ENCODE assay signal across 27 cellular contexts in the genomic region with DNA sequence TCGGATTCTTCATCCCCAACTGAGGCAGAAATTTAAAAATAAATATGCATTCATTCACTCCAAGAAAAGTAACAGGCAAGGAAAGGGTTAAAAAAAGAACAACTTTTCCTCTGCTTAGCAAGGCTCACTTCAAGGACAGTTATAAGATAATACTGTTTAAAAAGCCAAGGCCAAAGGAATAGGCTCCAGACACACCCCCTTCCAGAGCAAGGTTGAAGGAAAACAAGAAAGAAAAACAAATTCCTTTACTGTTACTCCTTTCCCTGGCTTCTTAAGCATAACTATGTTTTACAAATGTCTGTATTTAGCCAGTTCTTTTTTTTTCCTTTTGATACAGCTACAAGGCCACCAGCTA. TPM values are rescaled to one million over a fixed set of nuclear protein-coding genes. Genes with fewer than 3 reads are reported as not detected.
DNase-seq lines count a peak whose midpoint lies in the region; ATAC-seq, FAIRE-seq and TF ChIP-seq lines count a peak whose summit lies in the region.
"Had no signal": no experiment of that assay in that cellular context is flagged by ENCODE, and none has a peak within 500 bp of the region (broad histone marks: within the 10 kb centered on the region; RNA-seq: fewer than 3 reads in every experiment).

No MANE protein-coding gene starts in this region.

- H3K27me3 ChIP-seq in HepG2 (ENCODE audit: control insufficient read depth in 1 of 2, insufficient read depth in 2 of 2, low read length in 2 of 2) (peaks cover 0 to 32% of the 10 kb centered on the region in 2 experiments; a peak in 3 of 5 replicates), right lobe of liver (no peaks in the 10 kb centered on the region)

- no peaks in the 10 kb centered on the region for H4K20me1 ChIP-seq in HepG2 (ENCODE audit: insufficient read depth, low read length)

- TF ChIP-seq CTCF in HepG2 (CRISPR knock-in tag; IDR thresholded peaks at IDR 0.05) = no peak
- no peak for TF ChIP-seq CTCF in right lobe of liver (IDR thresholded peaks at IDR 0.05)
- no peak for TF ChIP-seq CTCF in fibroblast of villous mesenchyme (IDR thresholded peaks at IDR 0.05; ENCODE audit: insufficient read depth, low read depth, low read length)
- no peak for TF ChIP-seq CTCF in nephron (IDR thresholded peaks at IDR 0.05; ENCODE audit: unreplicated experiment in 3 of 3)

- H3K27me3 Mint-ChIP-seq in nephron (ENCODE audit: low read depth) = no peaks in the 10 kb centered on the region

- intact Hi-C loops in HepG2 (cut with micrococcal nuclease; ENCODE audit: unreplicated experiment) = no loop called here
- intact Hi-C loops in right lobe of liver (cut with DNase I) = no loop called here

- H3K9me3 ChIP-seq in HepG2 (ENCODE audit: low read length) (no peaks in the 10 kb centered on the region), right lobe of liver (no peaks in the 10 kb centered on the region)

- TF ChIP-seq POLR2A in HepG2 (IDR thresholded peaks at IDR 0.05; ENCODE audit: insufficient read depth in 1 of 2, low read depth in 2 of 2, low read length in 2 of 2) (no peak), right lobe of liver (IDR thresholded peaks at IDR 0.05) (no peak)

- H3K9ac ChIP-seq in HepG2 (ENCODE audit: insufficient read depth, low read depth, low read length) = no peak overlapping the region

- no peak for FAIRE-seq in HepG2 (lab: Jason Lieb, UNC)
- FAIRE-seq: GM12892 had no signal

- no peak overlapping the region for H3K27ac ChIP-seq in HepG2 (ENCODE audit: extremely low read length, insufficient read depth, low read length)
- no peak overlapping the region for H3K27ac ChIP-seq in right lobe of liver
- H3K27ac ChIP-seq: 22Rv1 had no signal

- H3K36me3 ChIP-seq in HepG2 (replicated peaks in 1 of 2; ENCODE audit: control insufficient read depth in 1 of 2, insufficient read depth in 2 of 2, low read length in 2 of 2) = no peaks in the 10 kb centered on the region
- no peaks in the 10 kb centered on the region for H3K36me3 ChIP-seq in right lobe of liver

- H2AFZ ChIP-seq in HepG2 (ENCODE audit: low read length) = no peak overlapping the region
- H2AFZ ChIP-seq: GM23338 had no signal

- no peak for TF ChIP-seq EP300 in HepG2 (IDR thresholded peaks at IDR 0.05; ENCODE audit: low read depth in 2 of 2, low read length in 2 of 2)
- TF ChIP-seq EP300 in HepG2 (CRISPR knock-in tag; IDR thresholded peaks at IDR 0.05; ENCODE audit: borderline replicate concordance) = no peak

- ATAC-seq in HepG2 = no peak
- no peak for ATAC-seq in right lobe of liver
- ATAC-seq in GM18867 (IDR thresholded peaks at IDR 0.05; ENCODE audit: unreplicated experiment) = no peak
- ATAC-seq in HG02642 (IDR thresholded peaks at IDR 0.05; ENCODE audit: poor library complexity, unreplicated experiment) = no peak
- ATAC-seq: GM23338 had no signal

- TF ChIP-seq RAD21 in HepG2 (CRISPR knock-in tag; IDR thresholded peaks at IDR 0.05) = no peak

- H3K4me1 ChIP-seq in HepG2 (ENCODE audit: insufficient read depth, low read length) = peaks cover 57% of the 10 kb centered on the region
- peaks cover 0 to 10% (median 0%) of the 10 kb centered on the region in 4 donors for H3K4me1 ChIP-seq in right lobe of liver

- peak overlapping the region; percentile 15 to 68 (median 50) for H3K4me3 Mint-ChIP-seq in nephron
- H3K4me3 Mint-ChIP-seq: B cell, GM23338, H9 had no signal

- DNase-seq in HepG2 (ENCODE audit: low spot score) (no peak), right lobe of liver (no peak), fibroblast of villous mesenchyme (ENCODE audit: low read depth) (peak; percentile 62), HuH-7.5 (ENCODE audit: low spot score) (no peak), amniotic stem cell (lab: John Stamatoyannopoulos, UW) (no peak)
- DNase-seq: Calu3, DMS79 treated with DMSO at 0.1 percent for 48 hours, H9, Karpas-422, NCI-H1092 treated with DMSO at 0.1 percent for 48 hours, NCI-H1436, NCI-H187, NCI-H2081 treated with DMSO at 0.1 percent for 48 hours, NCI-H2171, NCI-H226, NCI-H510A, NCI-H69, Right ventricle myocardium superior, RPMI8226 had no signal

- H3K4me2 ChIP-seq in HepG2 (ENCODE audit: low read depth, low read length) = no peak overlapping the region
- H3K4me2 ChIP-seq: GM23338 had no signal

- H3K79me2 ChIP-seq in HepG2 (ENCODE audit: insufficient read depth, low read length) = no peaks in the 10 kb centered on the region

- H3K4me3 ChIP-seq in HepG2 (replicated peaks in 1 of 3; ENCODE audit: insufficient read depth in 1 of 3, low read depth in 2 of 3, low read length in 3 of 3) (no peak overlapping the region), right lobe of liver (no peak overlapping the region), fibroblast of villous mesenchyme (ENCODE audit: low read depth, low read length) (no peak overlapping the region)
- H3K4me3 ChIP-seq: GM23338 had no signal

- in situ Hi-C loops in HepG2 (cut with HindIII; ENCODE audit: extremely low pct_ligation_motif_present, low pct_unique_long_range_greater_than_20kb) = no loop called here

- CTCF ChIA-PET in HepG2 (lab: Yijun Ruan, JAX; ENCODE audit: low intra/inter-chr PET ratio, low total read pairs) = no interaction called here

- peaks cover 68% of the 10 kb centered on the region for H3K4me1 Mint-ChIP-seq in nephron

- WGBS in HepG2 (ENCODE audit: low lambda C conversion rate) = 15% methylated on average over 1 of the region's 1 CpG
- no CpG with 5 or more reads among the region's 1 CpG for WGBS in right lobe of liver (ENCODE audit: insufficient coverage, low coverage, low lambda C conversion rate, missing lambda C conversion rate)

- POLR2A ChIA-PET in HepG2 (lab: Yijun Ruan, JAX) = interaction anchor here (2.9 kb wide), 1 partner anchor 23 kb away, joined by 17 read pairs; the partner anchor contains the start of genes ATF5 and NUP62

- no peaks in the 10 kb centered on the region for H3K36me3 Mint-ChIP-seq in nephron (ENCODE audit: low read depth)

- H3K9me3 Mint-ChIP-seq in nephron = no peaks in the 10 kb centered on the region
- H3K9me3 Mint-ChIP-seq: H9 had no signal

- no TSS peak for BruUV-seq in HepG2 (replicated peaks; lab: Mats Ljungman, UMichigan)

- H3K27ac Mint-ChIP-seq in nephron = peak overlapping the region; percentile 92 to 98 (median 94)
- H3K27ac Mint-ChIP-seq: B cell, GM23338, H9 had no signal

RNA-seq across cellular contexts. Expression of gene SIGLEC11, which starts 8.5 kb away (rescaled TPM):
- total RNA-seq in HepG2 (2016; rRNA removed; fragmentation: Illumina TruSeq; extraction: Trizol) = not detected in 2 replicates
- not detected in 2 replicates for total RNA-seq in HepG2 (2016; cell fraction: cytosol; rRNA removed; fragmentation: Illumina TruSeq; extraction: Trizol; ENCODE audit: low read depth)
- total RNA-seq in HepG2 (2016; cell fraction: insoluble cytoplasmic fraction; rRNA removed; fragmentation: Illumina TruSeq; extraction: Trizol) = not detected in 2 replicates
- total RNA-seq in HepG2 (2016; cell fraction: membrane; rRNA removed; fragmentation: Illumina TruSeq; extraction: Trizol) = not detected in 2 replicates
- not detected in 2 replicates for total RNA-seq in HepG2 (2016; cell fraction: nucleus; rRNA removed; fragmentation: Illumina TruSeq; extraction: Trizol)
- not detected in 2 replicates for polyA plus RNA-seq in HepG2 (2011; rRNA removed)
- not detected in 2 replicates for polyA plus RNA-seq in HepG2 (2011; cell fraction: cytosol; rRNA removed)
- not detected in 2 replicates for polyA plus RNA-seq in HepG2 (2011; cell fraction: nucleus; rRNA removed)
- polyA plus RNA-seq in HepG2 (2012) = not detected in 2 replicates
- not detected in 2 replicates for polyA plus RNA-seq in HepG2 (2016; cell fraction: cytosol; fragmentation: Illumina TruSeq; extraction: Trizol; ENCODE audit: low read depth)
- polyA plus RNA-seq in HepG2 (2016; cell fraction: insoluble cytoplasmic fraction; fragmentation: Illumina TruSeq; extraction: Trizol; ENCODE audit: low read depth) = not detected in 2 replicates
- polyA plus RNA-seq in HepG2 (2016; cell fraction: membrane; fragmentation: Illumina TruSeq; extraction: Trizol; ENCODE audit: low read depth) = not detected in 2 replicates
- not detected in 2 replicates for polyA plus RNA-seq in HepG2 (2016; cell fraction: nucleus; fragmentation: Illumina TruSeq; extraction: Trizol; ENCODE audit: insufficient read depth, low read depth)
- not detected in 2 replicates for polyA minus RNA-seq in HepG2 (2011; rRNA and poly(A)+ RNA removed; ENCODE audit: low replicate concordance)
- polyA minus RNA-seq in HepG2 (2011; cell fraction: cytosol; rRNA and poly(A)+ RNA removed) = not detected in 2 replicates
- not detected in 2 replicates for polyA minus RNA-seq in HepG2 (2011; cell fraction: nucleus; rRNA and poly(A)+ RNA removed)
- total RNA-seq in right lobe of liver = 1 to 10 TPM in 5 of 6 experiments, under 1 TPM in 1; 0.74 to 3.0 (median 1.7) TPM
- not detected in 2 replicates for total RNA-seq in fibroblast of villous mesenchyme
- total RNA-seq: B cell, Calu3, GM23338, H9, SK-MEL-5 had no signal
- polyA plus RNA-seq: GM23338 had no signal

RNA-seq across cellular contexts. Expression of gene NUP62, which starts 23.1 kb away (rescaled TPM):
- total RNA-seq in HepG2 (2016; rRNA removed; fragmentation: Illumina TruSeq; extraction: Trizol) = 41.5 and 42.1 TPM in 2 replicates
- total RNA-seq in HepG2 (2016; cell fraction: cytosol; rRNA removed; fragmentation: Illumina TruSeq; extraction: Trizol; ENCODE audit: low read depth) = 8.4 TPM in 2 replicates
- total RNA-seq in HepG2 (2016; cell fraction: insoluble cytoplasmic fraction; rRNA removed; fragmentation: Illumina TruSeq; extraction: Trizol) = 36.6 and 41.1 TPM in 2 replicates
- total RNA-seq in HepG2 (2016; cell fraction: membrane; rRNA removed; fragmentation: Illumina TruSeq; extraction: Trizol) = 28.0 TPM in 2 replicates
- 19.5 and 21.5 TPM in 2 replicates for total RNA-seq in HepG2 (2016; cell fraction: nucleus; rRNA removed; fragmentation: Illumina TruSeq; extraction: Trizol)
- 15.4 and 16.5 TPM in 2 replicates for polyA plus RNA-seq in HepG2 (2011; rRNA removed)
- polyA plus RNA-seq in HepG2 (2011; cell fraction: cytosol; rRNA removed) = 9.8 and 11.5 TPM in 2 replicates
- polyA plus RNA-seq in HepG2 (2011; cell fraction: nucleus; rRNA removed) = 18.0 and 18.7 TPM in 2 replicates
- polyA plus RNA-seq in HepG2 (2012) = 24.2 and 25.4 TPM in 2 replicates
- polyA plus RNA-seq in HepG2 (2016; cell fraction: cytosol; fragmentation: Illumina TruSeq; extraction: Trizol; ENCODE audit: low read depth) = 4.2 and 4.3 TPM in 2 replicates
- polyA plus RNA-seq in HepG2 (2016; cell fraction: insoluble cytoplasmic fraction; fragmentation: Illumina TruSeq; extraction: Trizol; ENCODE audit: low read depth) = 40.3 and 48.5 TPM in 2 replicates
- polyA plus RNA-seq in HepG2 (2016; cell fraction: membrane; fragmentation: Illumina TruSeq; extraction: Trizol; ENCODE audit: low read depth) = 12.2 and 12.4 TPM in 2 replicates
- polyA plus RNA-seq in HepG2 (2016; cell fraction: nucleus; fragmentation: Illumina TruSeq; extraction: Trizol; ENCODE audit: insufficient read depth, low read depth) = 48.6 and 52.6 TPM in 2 replicates
- polyA minus RNA-seq in HepG2 (2011; rRNA and poly(A)+ RNA removed; ENCODE audit: low replicate concordance) = 14.5 and 30.4 TPM in 2 replicates
- 9.9 and 10.3 TPM in 2 replicates for polyA minus RNA-seq in HepG2 (2011; cell fraction: cytosol; rRNA and poly(A)+ RNA removed)
- 7.8 and 8.9 TPM in 2 replicates for polyA minus RNA-seq in HepG2 (2011; cell fraction: nucleus; rRNA and poly(A)+ RNA removed)
- 10 to 100 TPM in 5 of 6 experiments, 1 to 10 TPM in 1; 9.3 to 55.5 (median 32.6) TPM for total RNA-seq in right lobe of liver
- total RNA-seq in fibroblast of villous mesenchyme = 25.8 and 43.2 TPM in 2 replicates

RNA-seq across cellular contexts. Expression of gene ATF5, which starts 23.4 kb away (rescaled TPM):
- total RNA-seq in HepG2 (2016; rRNA removed; fragmentation: Illumina TruSeq; extraction: Trizol) = 9.7 and 10.3 TPM in 2 replicates
- 6.1 and 6.2 TPM in 2 replicates for total RNA-seq in HepG2 (2016; cell fraction: cytosol; rRNA removed; fragmentation: Illumina TruSeq; extraction: Trizol; ENCODE audit: low read depth)
- 7.9 and 10.5 TPM in 2 replicates for total RNA-seq in HepG2 (2016; cell fraction: insoluble cytoplasmic fraction; rRNA removed; fragmentation: Illumina TruSeq; extraction: Trizol)
- total RNA-seq in HepG2 (2016; cell fraction: membrane; rRNA removed; fragmentation: Illumina TruSeq; extraction: Trizol) = 12.6 and 12.7 TPM in 2 replicates
- 4.6 and 7.3 TPM in 2 replicates for total RNA-seq in HepG2 (2016; cell fraction: nucleus; rRNA removed; fragmentation: Illumina TruSeq; extraction: Trizol)
- 4.9 and 5.2 TPM in 2 replicates for polyA plus RNA-seq in HepG2 (2011; rRNA removed)
- 2.7 and 3.7 TPM in 2 replicates for polyA plus RNA-seq in HepG2 (2011; cell fraction: cytosol; rRNA removed)
- polyA plus RNA-seq in HepG2 (2011; cell fraction: nucleus; rRNA removed) = 10.1 and 14.5 TPM in 2 replicates
- 9.9 and 10.1 TPM in 2 replicates for polyA plus RNA-seq in HepG2 (2012)
- polyA plus RNA-seq in HepG2 (2016; cell fraction: cytosol; fragmentation: Illumina TruSeq; extraction: Trizol; ENCODE audit: low read depth) = 16.0 and 17.0 TPM in 2 replicates
- polyA plus RNA-seq in HepG2 (2016; cell fraction: insoluble cytoplasmic fraction; fragmentation: Illumina TruSeq; extraction: Trizol; ENCODE audit: low read depth) = 24.8 and 28.5 TPM in 2 replicates
- 25.8 and 30.2 TPM in 2 replicates for polyA plus RNA-seq in HepG2 (2016; cell fraction: membrane; fragmentation: Illumina TruSeq; extraction: Trizol; ENCODE audit: low read depth)
- 25.5 and 26.1 TPM in 2 replicates for polyA plus RNA-seq in HepG2 (2016; cell fraction: nucleus; fragmentation: Illumina TruSeq; extraction: Trizol; ENCODE audit: insufficient read depth, low read depth)
- polyA minus RNA-seq in HepG2 (2011; rRNA and poly(A)+ RNA removed; ENCODE audit: low replicate concordance) = 3.5 and 5.9 TPM in 2 replicates
- 2.2 and 2.5 TPM in 2 replicates for polyA minus RNA-seq in HepG2 (2011; cell fraction: cytosol; rRNA and poly(A)+ RNA removed)
- polyA minus RNA-seq in HepG2 (2011; cell fraction: nucleus; rRNA and poly(A)+ RNA removed) = 3.1 and 3.4 TPM in 2 replicates
- 1,000 to 10,000 TPM in 1 of 6 experiments, 100 to 1,000 TPM in 5; 475 to 1,724 (median 619) TPM for total RNA-seq in right lobe of liver
- total RNA-seq in fibroblast of villous mesenchyme = 8.2 and 9.0 TPM in 2 replicates

RNA-seq across cellular contexts. Expression of gene IL4I1, which starts 55.8 kb away (rescaled TPM):
- total RNA-seq in HepG2 (2016; rRNA removed; fragmentation: Illumina TruSeq; extraction: Trizol) (not detected in 2 replicates), right lobe of liver (1 to 10 TPM in 2 of 6 experiments, under 1 TPM in 1, not detected in 3; 0.56 to 4.2 (median 1.0) TPM), fibroblast of villous mesenchyme (0.43 and 0.64 TPM in 2 replicates)
- not detected in 2 replicates for total RNA-seq in HepG2 (2016; cell fraction: cytosol; rRNA removed; fragmentation: Illumina TruSeq; extraction: Trizol; ENCODE audit: low read depth)
- 0.18 and 0.30 TPM in 2 replicates for total RNA-seq in HepG2 (2016; cell fraction: insoluble cytoplasmic fraction; rRNA removed; fragmentation: Illumina TruSeq; extraction: Trizol)
- total RNA-seq in HepG2 (2016; cell fraction: membrane; rRNA removed; fragmentation: Illumina TruSeq; extraction: Trizol) = not detected in 2 replicates
- total RNA-seq in HepG2 (2016; cell fraction: nucleus; rRNA removed; fragmentation: Illumina TruSeq; extraction: Trizol) = not detected in 2 replicates
- polyA plus RNA-seq in HepG2 (2011; rRNA removed) = not detected in 2 replicates
- polyA plus RNA-seq in HepG2 (2011; cell fraction: cytosol; rRNA removed) = 0.08 TPM in 1 of 2 replicates, not detected in the other
- 0.16 and 0.28 TPM in 2 replicates for polyA plus RNA-seq in HepG2 (2011; cell fraction: nucleus; rRNA removed)
- polyA plus RNA-seq in HepG2 (2012) = 0.50 TPM in 1 of 2 replicates, not detected in the other
- 0.29 TPM in 1 of 2 replicates, not detected in the other for polyA plus RNA-seq in HepG2 (2016; cell fraction: cytosol; fragmentation: Illumina TruSeq; extraction: Trizol; ENCODE audit: low read depth)
- not detected in 2 replicates for polyA plus RNA-seq in HepG2 (2016; cell fraction: insoluble cytoplasmic fraction; fragmentation: Illumina TruSeq; extraction: Trizol; ENCODE audit: low read depth)
- not detected in 2 replicates for polyA plus RNA-seq in HepG2 (2016; cell fraction: membrane; fragmentation: Illumina TruSeq; extraction: Trizol; ENCODE audit: low read depth)
- polyA plus RNA-seq in HepG2 (2016; cell fraction: nucleus; fragmentation: Illumina TruSeq; extraction: Trizol; ENCODE audit: insufficient read depth, low read depth) = not detected in 2 replicates
- 0.09 TPM in 1 of 2 replicates, not detected in the other for polyA minus RNA-seq in HepG2 (2011; rRNA and poly(A)+ RNA removed; ENCODE audit: low replicate concordance)
- not detected in 2 replicates for polyA minus RNA-seq in HepG2 (2011; cell fraction: cytosol; rRNA and poly(A)+ RNA removed)
- not detected in 2 replicates for polyA minus RNA-seq in HepG2 (2011; cell fraction: nucleus; rRNA and poly(A)+ RNA removed)
- total RNA-seq: Right ventricle myocardium superior, SK-MEL-5 had no signal

Comparison
In these comparisons a context has a peak if more than half of its experiments do, and no peak if none do; other contexts are left out.
1. RNA of gene ATF5, which starts 23.4 kb away (total RNA-seq): 475 to 1,724 TPM in right lobe of liver; 4.6 to 12.7 TPM in HepG2 and 8.2 to 9.0 TPM in fibroblast of villous mesenchyme; every median in the first group is over 10 times any median in the second.